In genomic region chr12:100427078-100427477, GRCh38 we compare ENCODE assay signal across 15 cellular contexts. TPM values are rescaled to one million over a fixed set of nuclear protein-coding genes. Genes with fewer than 3 reads are reported as not detected.
DNase-seq lines count a peak whose midpoint lies in the region; TF ChIP-seq lines count a peak whose summit lies in the region.
"Had no signal": no experiment of that assay in that cellular context is flagged by ENCODE, and none has a peak within 500 bp of the region (broad histone marks: within the 10 kb centered on the region; RNA-seq: fewer than 3 reads in every experiment).

No MANE protein-coding gene starts in this region.

- H3K27me3 Mint-ChIP-seq in Calu3 (ENCODE audit: unreplicated experiment), result no peaks in the 10 kb centered on the region

- intact Hi-C loops in Calu3 (cut with micrococcal nuclease; ENCODE audit: unreplicated experiment), result no loop called here
- intact Hi-C loops in sigmoid colon (cut with DNase I), result no loop called here

- TF ChIP-seq CTCF in Calu3 (IDR thresholded peaks at IDR 0.05; ENCODE audit: unreplicated experiment), result no peak
- TF ChIP-seq CTCF in sigmoid colon (IDR thresholded peaks at IDR 0.05), result no peak
- TF ChIP-seq CTCF in GM13976 (IDR thresholded peaks at IDR 0.05; ENCODE audit: borderline replicate concordance, control extremely low read depth, extremely low read depth, insufficient read depth, missing control alignments), result no peak

- H3K27ac Mint-ChIP-seq in Calu3 (ENCODE audit: unreplicated experiment), result no peak overlapping the region
- H3K27ac Mint-ChIP-seq: activated naive CD4-positive, alpha-beta T cell treated with anti-CD3 and anti-CD28 coated beads for 36 hours; T-cell had no signal

- in situ Hi-C loops in GM13976 (cut with MboI; ENCODE audit: low sequenced_read_pairs, unreplicated experiment), result no loop called here

- H3K4me3 Mint-ChIP-seq in Calu3 (ENCODE audit: low read depth, unreplicated experiment), result no peak overlapping the region
- H3K4me3 Mint-ChIP-seq: activated naive CD4-positive, alpha-beta T cell treated with anti-CD3 and anti-CD28 coated beads for 36 hours; T-cell had no signal

- TF ChIP-seq POLR2A in sigmoid colon (IDR thresholded peaks at IDR 0.05), result no peak

- CTCF ChIA-PET in Calu3 (lab: Charles Lee), result no interaction called here

- no peaks in the 10 kb centered on the region for H3K27me3 ChIP-seq in sigmoid colon
- H3K27me3 ChIP-seq: neutrophil had no signal

- peaks cover 12% of the 10 kb centered on the region for H3K4me1 Mint-ChIP-seq in Calu3 (ENCODE audit: low read depth, unreplicated experiment)
- H3K4me1 Mint-ChIP-seq: T-cell had no signal

- H3K27ac ChIP-seq in sigmoid colon, result no peak overlapping the region
- H3K27ac ChIP-seq: neutrophil had no signal

- H3K9me3 ChIP-seq in sigmoid colon, result no peaks in the 10 kb centered on the region
- H3K9me3 ChIP-seq: neutrophil had no signal

- no TSS peak for BruUV-seq in Calu3 (replicated peaks; lab: Mats Ljungman, UMichigan)

- no peaks in the 10 kb centered on the region for H3K36me3 ChIP-seq in sigmoid colon
- H3K36me3 ChIP-seq: neutrophil had no signal

- no peak overlapping the region for H3K4me3 ChIP-seq in sigmoid colon

- WGBS in sigmoid colon, 2 donors, result 81 to 84% methylated on average over 3 of the region's 3 CpGs

- peaks cover 11% of the 10 kb centered on the region for H3K9me3 Mint-ChIP-seq in Calu3 (ENCODE audit: low read depth, unreplicated experiment)

- H3K36me3 Mint-ChIP-seq in Calu3 (ENCODE audit: insufficient read depth, unreplicated experiment), result no peaks in the 10 kb centered on the region
- H3K36me3 Mint-ChIP-seq: T-cell had no signal

- H3K4me1 ChIP-seq in sigmoid colon, result peaks cover 0 to 8% (median 0%) of the 10 kb centered on the region in 4 donors

- no peak for TF ChIP-seq EP300 in sigmoid colon (IDR thresholded peaks at IDR 0.05)

- peak; percentile 7 for DNase-seq in Calu3
- DNase-seq in NCI-H226, result peak; percentile 65
- DNase-seq in dedifferentiated amniotic fluid mesenchymal stem cell (ENCODE audit: extremely low spot score), result peak; percentile 31
- peak; percentile 31 for DNase-seq in mucosa of gallbladder (ENCODE audit: low spot score)
- DNase-seq in T-helper 9 cell, result no peak
- DNase-seq in NCI-H1105 treated with DMSO at 0.1 percent for 48 hours (lab: John Stamatoyannopoulos, UW), result no peak
- no peak for DNase-seq in sigmoid colon
- no peak for DNase-seq in GM13976 (ENCODE audit: low spot score)
- DNase-seq: activated CD4-positive, alpha-beta T cell treated with anti-CD3 and anti-CD28 coated beads, Interleukin-2, amount 50 U/mL, for 48 hours; activated naive CD4-positive, alpha-beta T cell treated with anti-CD3 and anti-CD28 coated beads for 36 hours; effector CD4-positive, alpha-beta T cell; NCI-H1694; stimulated activated CD4-positive, alpha-beta T cell treated with anti-CD3 and anti-CD28 coated beads, Interleukin-2, amount 100 ng/mL, for 48 hours; T-cell had no signal

RNA-seq across cellular contexts. Expression of gene NR1H4, which starts 46.6 kb away (rescaled TPM):
- total RNA-seq in Calu3 (2022) (5.2 and 9.6 TPM in 2 replicates), mucosa of gallbladder (45.8 TPM), sigmoid colon (not detected)
- polyA plus RNA-seq in sigmoid colon, result 10 to 100 TPM in 1 of 3 donors, 1 to 10 TPM in 2; 4.5 to 43.9 (median 9.6) TPM
- total RNA-seq: activated naive CD4-positive, alpha-beta T cell treated with anti-CD3 and anti-CD28 coated beads for 36 hours; T-cell had no signal

Comparison
In these comparisons a context has a peak if more than half of its experiments do, and no peak if none do; other contexts are left out.
1. DNase-seq: peak in Calu3 (single experiment), NCI-H226 (single experiment), dedifferentiated amniotic fluid mesenchymal stem cell (single experiment) and mucosa of gallbladder (single experiment); none in T-helper 9 cell (single experiment), NCI-H1105 treated with DMSO at 0.1 percent for 48 hours (single experiment), sigmoid colon (single experiment) and GM13976 (single experiment).